12 cellular contexts compared by ENCODE assay signal in genomic region chr2:105487142-105488069, GRCh38.
DNase-seq lines count a peak whose midpoint lies in the region; ATAC-seq, FAIRE-seq and TF ChIP-seq lines count a peak whose summit lies in the region.
"Had no signal": no experiment of that assay in that cellular context is flagged by ENCODE, and none has a peak within 500 bp of the region (broad histone marks: within the 10 kb centered on the region; RNA-seq: fewer than 3 reads in every experiment).

No MANE protein-coding gene starts in this region.

- FAIRE-seq in H54 (lab: Jason Lieb, UNC): peak; percentile 38

- ATAC-seq in HG03097 (IDR thresholded peaks at IDR 0.05; ENCODE audit: low FRiP score, unreplicated experiment): no peak
- no peak for ATAC-seq in HG02981 (IDR thresholded peaks at IDR 0.05; ENCODE audit: unreplicated experiment)

- no peak for TF ChIP-seq POLR2A in H54 (IDR thresholded peaks at IDR 0.05; ENCODE audit: low read depth, low read length)

- DNase-seq in H54 (ENCODE audit: insufficient read length, low spot score) (no peak), brain pericyte (ENCODE audit: low read depth, low spot score) (peak; percentile 79), iris pigment epithelial cell (ENCODE audit: low read depth) (peak; percentile 98), stromal cell of bone marrow (ENCODE audit: low read depth) (peak; percentile 90), NCI-H1417 (lab: John Stamatoyannopoulos, UW) (no peak)
- no peak for DNase-seq in activated CD4-positive, alpha-beta T cell treated with anti-CD3 and anti-CD28 coated beads, Interleukin-2, amount 50 U/mL, for 1 hour
- DNase-seq: caudate nucleus; NCI-H1417 treated with DMSO at 0.1 percent for 48 hours; NCI-H524 treated with DMSO at 0.1 percent for 48 hours; stimulated activated CD4-positive, alpha-beta T cell treated with anti-CD3 and anti-CD28 coated beads, Interleukin-4, amount 100 ng/mL, for 1 hour had no signal

Comparison
In these comparisons a context has a peak if more than half of its experiments do, and no peak if none do; other contexts are left out.
1. DNase-seq: peak in brain pericyte (single experiment), iris pigment epithelial cell (single experiment) and stromal cell of bone marrow (single experiment); none in H54 (single experiment), activated CD4-positive, alpha-beta T cell treated with anti-CD3 and anti-CD28 coated beads, Interleukin-2, amount 50 U/mL, for 1 hour (single experiment) and NCI-H1417 (0 of 3).